14 cellular contexts compared by ENCODE assay signal in genomic region chr21:34797202-34797527, GRCh38.
A peak's percentile ranks its signal among the peaks of the same experiment; 100 is the strongest.
DNase-seq lines count a peak whose midpoint lies in the region; ATAC-seq lines count a peak whose summit lies in the region.
"Had no signal": no experiment of that assay in that cellular context is flagged by ENCODE, and none has a peak within 500 bp of the region (broad histone marks: within the 10 kb centered on the region; RNA-seq: fewer than 3 reads in every experiment).

No MANE protein-coding gene starts in this region.

- H3K36me3 ChIP-seq in duodenal mucosa (ENCODE audit: control insufficient read depth in 1 of 2, insufficient read depth in 2 of 2, low read length in 2 of 2): peaks cover 9 to 36% of the 10 kb centered on the region in 2 donors

- H3K27ac Mint-ChIP-seq in activated naive CD8-positive, alpha-beta T cell: peak overlapping the region; percentile 54
- no peak overlapping the region for H3K27ac Mint-ChIP-seq in activated naive CD8-positive, alpha-beta T cell treated with anti-CD3 and anti-CD28 coated beads, Interleukin-2, amount 50 U/mL, for 24 hours
- H3K27ac Mint-ChIP-seq in naive thymus-derived CD8-positive, alpha-beta T cell: peak overlapping the region in 6 of 10 donors; percentile 20 to 81 (median 54)
- H3K27ac Mint-ChIP-seq: activated CD8-positive, alpha-beta T cell treated with anti-CD3 and anti-CD28 coated beads, Interleukin-2, amount 10 ng/mL, durations not matched to agents 7 days and 5 days had no signal

- no peak for DNase-seq in activated naive CD8-positive, alpha-beta T cell treated with anti-CD3 and anti-CD28 coated beads, Interleukin-2, amount 50 U/mL, for 24 hours
- no peak for DNase-seq in naive thymus-derived CD8-positive, alpha-beta T cell
- DNase-seq in putamen (ENCODE audit: low spot score) (no peak), amniotic stem cell (lab: John Stamatoyannopoulos, UW) (no peak), D341Med (ENCODE audit: low spot score) (no peak), kidney tubule cell (ENCODE audit: low spot score) (no peak)
- DNase-seq: activated CD8-positive, alpha-beta T cell treated with anti-CD3 and anti-CD28 coated beads, Interleukin-2, amount 10 ng/mL, durations not matched to agents 7 days and 5 days; activated effector memory CD4-positive, alpha-beta T cell treated with anti-CD3 and anti-CD28 coated beads, Interleukin-2, amount 50 U/mL, for 16 hours; Karpas-422; NCI-H1436 had no signal

- H3K4me1 Mint-ChIP-seq in activated naive CD8-positive, alpha-beta T cell (ENCODE audit: low read depth): peaks cover 5% of the 10 kb centered on the region
- H3K4me1 Mint-ChIP-seq in activated naive CD8-positive, alpha-beta T cell treated with anti-CD3 and anti-CD28 coated beads, Interleukin-2, amount 50 U/mL, for 24 hours: peaks cover 6% of the 10 kb centered on the region
- peaks cover 5 to 10% (median 6%) of the 10 kb centered on the region in 4 donors for H3K4me1 Mint-ChIP-seq in naive thymus-derived CD8-positive, alpha-beta T cell

- H3K27me3 ChIP-seq in duodenal mucosa (ENCODE audit: control insufficient read depth in 1 of 2, insufficient read depth in 2 of 2, low read length in 2 of 2): no peaks in the 10 kb centered on the region

- peaks cover 47 to 65% of the 10 kb centered on the region in 2 donors for H3K4me1 ChIP-seq in duodenal mucosa (ENCODE audit: control insufficient read depth in 1 of 2, insufficient read depth in 2 of 2, low read length in 2 of 2)

- no peaks in the 10 kb centered on the region for H3K9me3 ChIP-seq in duodenal mucosa (ENCODE audit: control insufficient read depth in 1 of 2, low read length in 2 of 2)

- no peak overlapping the region for H3K9ac ChIP-seq in duodenal mucosa (ENCODE audit: low read depth in 1 of 2, low read length in 2 of 2)

- H3K4me3 ChIP-seq in duodenal mucosa (ENCODE audit: low read depth in 1 of 2, low read length in 2 of 2): peak overlapping the region; percentile 3 to 12
- H3K4me3 ChIP-seq: lung had no signal

- ATAC-seq in activated naive CD8-positive, alpha-beta T cell treated with anti-CD3 and anti-CD28 coated beads, Interleukin-2, amount 50 U/mL, for 24 hours: no peak
- no peak for ATAC-seq in naive thymus-derived CD8-positive, alpha-beta T cell
- ATAC-seq: activated CD8-positive, alpha-beta T cell treated with anti-CD3 and anti-CD28 coated beads, Interleukin-2, amount 10 ng/mL, durations not matched to agents 7 days and 5 days had no signal

- POLR2A ChIA-PET in naive thymus-derived CD8-positive, alpha-beta T cell (lab: Charles Lee): no interaction called here

- no peak overlapping the region for H3K27ac ChIP-seq in duodenal mucosa (ENCODE audit: low read depth, low read length)

- no peaks in the 10 kb centered on the region for H3K9me3 Mint-ChIP-seq in activated naive CD8-positive, alpha-beta T cell (ENCODE audit: low read depth)
- no peaks in the 10 kb centered on the region for H3K9me3 Mint-ChIP-seq in activated naive CD8-positive, alpha-beta T cell treated with anti-CD3 and anti-CD28 coated beads, Interleukin-2, amount 50 U/mL, for 24 hours
- H3K9me3 Mint-ChIP-seq in naive thymus-derived CD8-positive, alpha-beta T cell: no peaks in the 10 kb centered on the region

- H3K36me3 Mint-ChIP-seq in activated naive CD8-positive, alpha-beta T cell: peaks cover 8% of the 10 kb centered on the region
- peaks cover 64% of the 10 kb centered on the region for H3K36me3 Mint-ChIP-seq in activated naive CD8-positive, alpha-beta T cell treated with anti-CD3 and anti-CD28 coated beads, Interleukin-2, amount 50 U/mL, for 24 hours (ENCODE audit: low read depth)
- peaks cover 12 to 89% (median 37%) of the 10 kb centered on the region in 3 donors for H3K36me3 Mint-ChIP-seq in naive thymus-derived CD8-positive, alpha-beta T cell

- H3K4me3 Mint-ChIP-seq in activated naive CD8-positive, alpha-beta T cell: no peak overlapping the region
- H3K4me3 Mint-ChIP-seq in activated naive CD8-positive, alpha-beta T cell treated with anti-CD3 and anti-CD28 coated beads, Interleukin-2, amount 50 U/mL, for 24 hours: no peak overlapping the region
- H3K4me3 Mint-ChIP-seq in naive thymus-derived CD8-positive, alpha-beta T cell: no peak overlapping the region
- H3K4me3 Mint-ChIP-seq: activated CD8-positive, alpha-beta T cell treated with anti-CD3 and anti-CD28 coated beads, Interleukin-2, amount 10 ng/mL, durations not matched to agents 7 days and 5 days; brain had no signal

- H3K27me3 Mint-ChIP-seq in activated naive CD8-positive, alpha-beta T cell: no peaks in the 10 kb centered on the region
- no peaks in the 10 kb centered on the region for H3K27me3 Mint-ChIP-seq in activated naive CD8-positive, alpha-beta T cell treated with anti-CD3 and anti-CD28 coated beads, Interleukin-2, amount 50 U/mL, for 24 hours
- no peaks in the 10 kb centered on the region for H3K27me3 Mint-ChIP-seq in naive thymus-derived CD8-positive, alpha-beta T cell
